20 cellular contexts compared by ENCODE assay signal in genomic region chr18:78672862-78673446, GRCh38.
A peak's percentile ranks its signal among the peaks of the same experiment; 100 is the strongest.
DNase-seq lines count a peak whose midpoint lies in the region; ATAC-seq, FAIRE-seq and TF ChIP-seq lines count a peak whose summit lies in the region.
"Had no signal": no experiment of that assay in that cellular context is flagged by ENCODE, and none has a peak within 500 bp of the region (broad histone marks: within the 10 kb centered on the region; RNA-seq: fewer than 3 reads in every experiment).

No MANE protein-coding gene starts in this region.

- H3K4me3 ChIP-seq in HepG2 (replicated peaks in 1 of 3; ENCODE audit: insufficient read depth in 1 of 3, low read depth in 2 of 3, low read length in 3 of 3) (no peak overlapping the region), upper lobe of right lung (no peak overlapping the region)
- H3K4me3 ChIP-seq: BLaER1 treated with 17β-estradiol and CSF1 and Interleukin-3, amounts not matched to agents 10 nM and 100 nM had no signal

- BruUV-seq in HepG2 (replicated peaks; lab: Mats Ljungman, UMichigan): no TSS peak

- no peak for TF ChIP-seq POLR2A in HepG2 (IDR thresholded peaks at IDR 0.05; ENCODE audit: insufficient read depth in 1 of 2, low read depth in 2 of 2, low read length in 2 of 2)

- TF ChIP-seq EP300 in HepG2 (IDR thresholded peaks at IDR 0.05; ENCODE audit: low read depth in 2 of 2, low read length in 2 of 2) (no peak), HepG2 (CRISPR knock-in tag; IDR thresholded peaks at IDR 0.05; ENCODE audit: borderline replicate concordance) (no peak)

- in situ Hi-C loops in HepG2 (cut with HindIII; ENCODE audit: extremely low pct_ligation_motif_present, low pct_unique_long_range_greater_than_20kb): loop anchor here (10.0 to 25.0 kb wide), 2 partner anchors 192 to 314 kb away; partner anchors contain the start of gene SALL3

- no peaks in the 10 kb centered on the region for H3K9me3 Mint-ChIP-seq in natural killer cell treated with Interleukin-12 subunit alpha and Interleukin-12 subunit beta and Interleukin-15 and Interleukin-18, amount 100 ng/mL, for 72 hours
- no peaks in the 10 kb centered on the region for H3K9me3 Mint-ChIP-seq in natural killer cell

- POLR2A ChIA-PET in HepG2 (lab: Yijun Ruan, JAX): no interaction called here

- H3K9ac ChIP-seq in HepG2 (ENCODE audit: insufficient read depth, low read depth, low read length): no peak overlapping the region
- H3K9ac ChIP-seq: BLaER1 treated with 17β-estradiol and CSF1 and Interleukin-3, amounts not matched to agents 10 nM and 100 nM had no signal

- H3K4me1 ChIP-seq in HepG2 (ENCODE audit: insufficient read depth, low read length): no peaks in the 10 kb centered on the region
- no peaks in the 10 kb centered on the region for H3K4me1 ChIP-seq in upper lobe of right lung
- H3K4me1 ChIP-seq: BLaER1 treated with 17β-estradiol and CSF1 and Interleukin-3, amounts not matched to agents 10 nM and 100 nM had no signal

- H3K27me3 ChIP-seq in HepG2 (ENCODE audit: control insufficient read depth in 1 of 2, insufficient read depth in 2 of 2, low read length in 2 of 2) (peaks cover 12 to 61% of the 10 kb centered on the region in 2 experiments; a peak in 4 of 5 replicates), upper lobe of right lung (no peaks in the 10 kb centered on the region)
- H3K27me3 ChIP-seq: BLaER1 treated with 17β-estradiol and CSF1 and Interleukin-3, amounts not matched to agents 10 nM and 100 nM had no signal

- H3K4me3 Mint-ChIP-seq in natural killer cell treated with Interleukin-12 subunit alpha and Interleukin-12 subunit beta and Interleukin-15 and Interleukin-18, amount 100 ng/mL, for 72 hours: no peak overlapping the region
- H3K4me3 Mint-ChIP-seq in natural killer cell: no peak overlapping the region
- H3K4me3 Mint-ChIP-seq: HFFc6 had no signal

- 30% methylated on average over 16 of the region's 21 CpGs for WGBS in HepG2 (ENCODE audit: low lambda C conversion rate)

- no peak overlapping the region for H3K27ac Mint-ChIP-seq in natural killer cell treated with Interleukin-12 subunit alpha and Interleukin-12 subunit beta and Interleukin-15 and Interleukin-18, amount 100 ng/mL, for 72 hours
- no peak overlapping the region for H3K27ac Mint-ChIP-seq in natural killer cell
- H3K27ac Mint-ChIP-seq: HFFc6 had no signal

- intact Hi-C loops in natural killer cell (cut with micrococcal nuclease): no loop called here
- intact Hi-C loops in HepG2 (cut with micrococcal nuclease; ENCODE audit: unreplicated experiment): no loop called here
- intact Hi-C loops in upper lobe of right lung (cut with DNase I): no loop called here

- no peak overlapping the region for H2AFZ ChIP-seq in HepG2 (ENCODE audit: low read length)

- FAIRE-seq in HepG2 (lab: Jason Lieb, UNC): no peak
- FAIRE-seq: D721Med, GM12892, GM18507, HTR-8/SVneo had no signal

- H3K9me3 ChIP-seq in HepG2 (ENCODE audit: low read length) (no peaks in the 10 kb centered on the region), upper lobe of right lung (no peaks in the 10 kb centered on the region)
- H3K9me3 ChIP-seq: BLaER1 treated with 17β-estradiol and CSF1 and Interleukin-3, amounts not matched to agents 10 nM and 100 nM had no signal

- TF ChIP-seq CTCF in natural killer cell (IDR thresholded peaks at IDR 0.05) (no peak), HepG2 (CRISPR knock-in tag; IDR thresholded peaks at IDR 0.05) (no peak), upper lobe of right lung (IDR thresholded peaks at IDR 0.05) (no peak)

- no peaks in the 10 kb centered on the region for H3K36me3 Mint-ChIP-seq in natural killer cell treated with Interleukin-12 subunit alpha and Interleukin-12 subunit beta and Interleukin-15 and Interleukin-18, amount 100 ng/mL, for 72 hours
- no peaks in the 10 kb centered on the region for H3K36me3 Mint-ChIP-seq in natural killer cell

- H3K27me3 Mint-ChIP-seq in natural killer cell treated with Interleukin-12 subunit alpha and Interleukin-12 subunit beta and Interleukin-15 and Interleukin-18, amount 100 ng/mL, for 72 hours: no peaks in the 10 kb centered on the region
- no peaks in the 10 kb centered on the region for H3K27me3 Mint-ChIP-seq in natural killer cell (ENCODE audit: low read depth in 2 of 2)

- no peaks in the 10 kb centered on the region for H3K4me1 Mint-ChIP-seq in natural killer cell treated with Interleukin-12 subunit alpha and Interleukin-12 subunit beta and Interleukin-15 and Interleukin-18, amount 100 ng/mL, for 72 hours (ENCODE audit: low read depth in 2 of 2)
- no peaks in the 10 kb centered on the region for H3K4me1 Mint-ChIP-seq in natural killer cell

- H3K79me2 ChIP-seq in HepG2 (ENCODE audit: insufficient read depth, low read length): no peaks in the 10 kb centered on the region

- H3K4me2 ChIP-seq in HepG2 (ENCODE audit: low read depth, low read length): no peak overlapping the region
- H3K4me2 ChIP-seq: BLaER1 treated with 17β-estradiol and CSF1 and Interleukin-3, amounts not matched to agents 10 nM and 100 nM had no signal

- CTCF ChIA-PET in HepG2 (lab: Yijun Ruan, JAX; ENCODE audit: low intra/inter-chr PET ratio, low total read pairs): no interaction called here

- TF ChIP-seq RAD21 in HepG2 (CRISPR knock-in tag; IDR thresholded peaks at IDR 0.05): no peak

- ATAC-seq in natural killer cell treated with Interleukin-12 subunit alpha and Interleukin-12 subunit beta and Interleukin-15 and Interleukin-18, amount 100 ng/mL, for 72 hours: no peak
- ATAC-seq in natural killer cell (no peak), HepG2 (peak; percentile 31; the same call in 1 of the 3 replicates), upper lobe of right lung (peak; percentile 7), GM21723 (IDR thresholded peaks at IDR 0.05; ENCODE audit: unreplicated experiment) (no peak), HG03378 (IDR thresholded peaks at IDR 0.05; ENCODE audit: unreplicated experiment) (no peak)
- ATAC-seq: SK-N-SH treated with all-trans-retinoic acid at 6 μM for 48 hours had no signal

- H3K36me3 ChIP-seq in HepG2 (replicated peaks in 1 of 2; ENCODE audit: control insufficient read depth in 1 of 2, insufficient read depth in 2 of 2, low read length in 2 of 2) (no peaks in the 10 kb centered on the region), upper lobe of right lung (no peaks in the 10 kb centered on the region)
- H3K36me3 ChIP-seq: BLaER1 treated with 17β-estradiol and CSF1 and Interleukin-3, amounts not matched to agents 10 nM and 100 nM had no signal

- H3K27ac ChIP-seq in HepG2 (ENCODE audit: extremely low read length, insufficient read depth, low read length) (no peak overlapping the region), upper lobe of right lung (no peak overlapping the region)
- H3K27ac ChIP-seq: BLaER1 treated with 17β-estradiol and CSF1 and Interleukin-3, amounts not matched to agents 10 nM and 100 nM had no signal

- H4K20me1 ChIP-seq in HepG2 (ENCODE audit: insufficient read depth, low read length): no peaks in the 10 kb centered on the region
- H4K20me1 ChIP-seq: BLaER1 treated with 17β-estradiol and CSF1 and Interleukin-3, amounts not matched to agents 10 nM and 100 nM had no signal

- DNase-seq in natural killer cell treated with Interleukin-12 subunit alpha and Interleukin-12 subunit beta and Interleukin-15 and Interleukin-18, amount 100 ng/mL, for 72 hours (ENCODE audit: low spot score): peak; percentile 37
- DNase-seq in natural killer cell (no peak), NCI-H510A (lab: John Stamatoyannopoulos, UW) (peak; percentile 28), HepG2 (ENCODE audit: low spot score) (no peak), upper lobe of right lung (no peak), inferior parietal cortex (ENCODE audit: extremely low spot score) (no peak)
- DNase-seq: HFFc6, NCI-H2029, NCI-H2171 treated with DMSO at 0.1 percent for 48 hours, NCI-H82, SHP77 treated with DMSO at 0.1 percent for 48 hours, T-helper 1 cell had no signal

TF ChIP-seq in HepG2, 621 proteins besides CTCF, POLR2A, EP300 and RAD21 (continues in another document):
- TF ChIP-seq SP4 (CRISPR knock-in tag; IDR thresholded peaks at IDR 0.05) (no peak), SSRP1 (CRISPR knock-in tag; IDR thresholded peaks at IDR 0.05) (no peak), ZNF552 (CRISPR knock-in tag; IDR thresholded peaks at IDR 0.05; ENCODE audit: borderline replicate concordance) (no peak), PLSCR1 (CRISPR knock-in tag; IDR thresholded peaks at IDR 0.05; ENCODE audit: borderline replicate concordance) (no peak), SIX4 (CRISPR knock-in tag; IDR thresholded peaks at IDR 0.05) (no peak), ZNF24 (IDR thresholded peaks at IDR 0.05) (no peak), CEBPG (CRISPR knock-in tag; IDR thresholded peaks at IDR 0.05) (no peak), ETS1 (CRISPR knock-in tag; IDR thresholded peaks at IDR 0.05) (no peak), ZNF451 (CRISPR knock-in tag; IDR thresholded peaks at IDR 0.05) (no peak)

Comparison
In these comparisons a context has a peak if more than half of its experiments do, and no peak if none do; other contexts are left out.
1. DNase-seq: peak in natural killer cell treated with Interleukin-12 subunit alpha and Interleukin-12 subunit beta and Interleukin-15 and Interleukin-18, amount 100 ng/mL, for 72 hours (single experiment) and NCI-H510A (single experiment); none in natural killer cell (single experiment), HepG2 (single experiment), upper lobe of right lung (single experiment) and inferior parietal cortex (single experiment).
2. ATAC-seq: peak in HepG2 (single experiment) and upper lobe of right lung (single experiment); none in natural killer cell treated with Interleukin-12 subunit alpha and Interleukin-12 subunit beta and Interleukin-15 and Interleukin-18, amount 100 ng/mL, for 72 hours (0 of 2), natural killer cell (0 of 3), GM21723 (single experiment) and HG03378 (single experiment).